In the genomic region with DNA sequence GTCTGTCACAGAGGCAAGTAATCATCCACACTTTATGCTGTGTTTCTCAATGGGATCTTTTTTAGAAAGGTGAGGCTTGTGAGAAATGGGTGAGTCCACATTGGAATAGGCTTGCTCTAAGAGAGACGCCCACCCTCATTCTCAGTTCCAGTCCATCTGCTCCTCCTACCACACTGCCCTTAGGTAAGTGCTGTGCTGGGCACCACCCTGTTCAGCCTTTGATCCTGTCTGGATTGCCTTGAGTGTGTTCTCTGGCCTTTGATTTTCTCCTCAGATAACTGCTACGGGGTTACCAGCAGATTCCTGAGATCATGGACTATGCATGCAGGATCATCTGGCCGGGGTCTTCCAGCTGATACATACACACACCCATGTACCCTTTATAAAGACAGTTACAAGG, we compare ENCODE assay signal across 27 cellular contexts.
"Had no signal": no experiment of that assay in that cellular context is flagged by ENCODE, and none has a peak within 500 bp of the region (broad histone marks: within the 10 kb centered on the region; RNA-seq: fewer than 3 reads in every experiment).

No MANE protein-coding gene starts in this region.

- H3K36me3 ChIP-seq: ascending aorta, breast epithelium, cardiac muscle cell, colonic mucosa had no signal

- H3K27me3 ChIP-seq: ascending aorta, breast epithelium, cardiac muscle cell, colonic mucosa had no signal

- DNase-seq: activated CD4-positive, alpha-beta memory T cell treated with anti-CD3 and anti-CD28 coated beads, Interleukin-2, amount 10 ng/mL, durations not matched to agents 7 days and 5 days; activated CD4-positive, alpha-beta T cell treated with anti-CD3 and anti-CD28 coated beads for 1 hour; activated CD4-positive, alpha-beta T cell treated with anti-CD3 and anti-CD28 coated beads for 4 hours; activated CD4-positive, alpha-beta T cell treated with anti-CD3 and anti-CD28 coated beads, Interleukin-2, amount 10 ng/mL, durations not matched to agents 7 days and 5 days; activated CD4-positive, alpha-beta T cell treated with anti-CD3 and anti-CD28 coated beads, Interleukin-2, amount 50 U/mL, for 4 hours; activated CD8-positive, alpha-beta memory T cell treated with anti-CD3 and anti-CD28 coated beads, Interleukin-2, amount 50 U/mL, for 48 hours; activated gamma-delta T cell; activated naive CD4-positive, alpha-beta T cell; activated naive CD4-positive, alpha-beta T cell treated with anti-CD3 and anti-CD28 coated beads, Interleukin-2, amount 10 ng/mL, durations not matched to agents 7 days and 5 days; activated naive CD8-positive, alpha-beta T cell treated with anti-CD3 and anti-CD28 coated beads, Interleukin-2, amount 10 ng/mL, durations not matched to agents 7 days and 5 days; activated T-cell treated with anti-CD3 and anti-CD28 coated beads for 4 hours; activated T-cell treated with anti-CD3 and anti-CD28 coated beads, Interleukin-2, amount 50 U/mL, for 24 hours; activated T-cell treated with anti-CD3 and anti-CD28 coated beads, Interleukin-2, amount 50 U/mL, for 72 hours; central memory CD4-positive, alpha-beta T cell; cerebellar nuclear complex; colonic mucosa; effector memory CD4-positive, alpha-beta T cell; endodermal cell; foreskin fibroblast; T-helper 2 cell had no signal

- H3K27me3 Mint-ChIP-seq: activated CD4-positive, alpha-beta memory T cell treated with anti-CD3 and anti-CD28 coated beads, Interleukin-2, amount 10 ng/mL, durations not matched to agents 7 days and 5 days; activated CD4-positive, alpha-beta T cell treated with anti-CD3 and anti-CD28 coated beads, Interleukin-2, amount 10 ng/mL, durations not matched to agents 7 days and 5 days; activated naive CD4-positive, alpha-beta T cell treated with anti-CD3 and anti-CD28 coated beads, Interleukin-2, amount 10 ng/mL, durations not matched to agents 7 days and 5 days; activated naive CD8-positive, alpha-beta T cell treated with anti-CD3 and anti-CD28 coated beads, Interleukin-2, amount 10 ng/mL, durations not matched to agents 7 days and 5 days; activated T-cell treated with anti-CD3 and anti-CD28 coated beads, Interleukin-2, amount 50 U/mL, for 24 hours had no signal

- H3K4me3 Mint-ChIP-seq: activated CD4-positive, alpha-beta memory T cell treated with anti-CD3 and anti-CD28 coated beads, Interleukin-2, amount 10 ng/mL, durations not matched to agents 7 days and 5 days; activated CD4-positive, alpha-beta T cell treated with anti-CD3 and anti-CD28 coated beads, Interleukin-2, amount 10 ng/mL, durations not matched to agents 7 days and 5 days; activated naive CD4-positive, alpha-beta T cell treated with anti-CD3 and anti-CD28 coated beads, Interleukin-2, amount 10 ng/mL, durations not matched to agents 7 days and 5 days; activated naive CD8-positive, alpha-beta T cell treated with anti-CD3 and anti-CD28 coated beads, Interleukin-2, amount 10 ng/mL, durations not matched to agents 7 days and 5 days; activated T-cell treated with anti-CD3 and anti-CD28 coated beads, Interleukin-2, amount 50 U/mL, for 24 hours; activated T-cell treated with anti-CD3 and anti-CD28 coated beads, Interleukin-2, amount 50 U/mL, for 72 hours; brain; endodermal cell had no signal

- H3K9me3 Mint-ChIP-seq: activated CD4-positive, alpha-beta memory T cell treated with anti-CD3 and anti-CD28 coated beads, Interleukin-2, amount 10 ng/mL, durations not matched to agents 7 days and 5 days; activated CD4-positive, alpha-beta T cell treated with anti-CD3 and anti-CD28 coated beads, Interleukin-2, amount 10 ng/mL, durations not matched to agents 7 days and 5 days; activated naive CD4-positive, alpha-beta T cell treated with anti-CD3 and anti-CD28 coated beads, Interleukin-2, amount 10 ng/mL, durations not matched to agents 7 days and 5 days; activated naive CD4-positive, alpha-beta T cell treated with anti-CD3 and anti-CD28 coated beads, Interleukin-2, amount 50 U/mL, for 72 hours; activated naive CD8-positive, alpha-beta T cell treated with anti-CD3 and anti-CD28 coated beads, Interleukin-2, amount 10 ng/mL, durations not matched to agents 7 days and 5 days; activated T-cell treated with anti-CD3 and anti-CD28 coated beads, Interleukin-2, amount 50 U/mL, for 24 hours; activated T-cell treated with anti-CD3 and anti-CD28 coated beads, Interleukin-2, amount 50 U/mL, for 72 hours; brain; endodermal cell had no signal

- H3K4me1 ChIP-seq: breast epithelium, colonic mucosa had no signal

- H3K9me3 ChIP-seq: ascending aorta, breast epithelium, colonic mucosa had no signal

- H3K4me1 Mint-ChIP-seq: activated CD4-positive, alpha-beta memory T cell treated with anti-CD3 and anti-CD28 coated beads, Interleukin-2, amount 10 ng/mL, durations not matched to agents 7 days and 5 days; activated CD4-positive, alpha-beta T cell treated with anti-CD3 and anti-CD28 coated beads, Interleukin-2, amount 10 ng/mL, durations not matched to agents 7 days and 5 days; activated naive CD4-positive, alpha-beta T cell treated with anti-CD3 and anti-CD28 coated beads, Interleukin-2, amount 10 ng/mL, durations not matched to agents 7 days and 5 days; endodermal cell had no signal

- H3K27ac ChIP-seq: ascending aorta, breast epithelium, cardiac muscle cell, colonic mucosa had no signal

- FAIRE-seq: frontal cortex had no signal

- ATAC-seq: activated naive CD4-positive, alpha-beta T cell treated with anti-CD3 and anti-CD28 coated beads, Interleukin-2, amount 50 U/mL, for 72 hours; activated T-cell treated with anti-CD3 and anti-CD28 coated beads, Interleukin-2, amount 50 U/mL, for 72 hours; esophagus mucosa had no signal

- H3K4me3 ChIP-seq: ascending aorta, breast epithelium, cardiac muscle cell, colonic mucosa had no signal

- H3K27ac Mint-ChIP-seq: activated CD4-positive, alpha-beta memory T cell treated with anti-CD3 and anti-CD28 coated beads, Interleukin-2, amount 10 ng/mL, durations not matched to agents 7 days and 5 days; activated CD4-positive, alpha-beta T cell treated with anti-CD3 and anti-CD28 coated beads, Interleukin-2, amount 10 ng/mL, durations not matched to agents 7 days and 5 days; activated naive CD4-positive, alpha-beta T cell treated with anti-CD3 and anti-CD28 coated beads, Interleukin-2, amount 10 ng/mL, durations not matched to agents 7 days and 5 days; activated naive CD4-positive, alpha-beta T cell treated with anti-CD3 and anti-CD28 coated beads, Interleukin-2, amount 50 U/mL, for 72 hours; activated naive CD8-positive, alpha-beta T cell treated with anti-CD3 and anti-CD28 coated beads, Interleukin-2, amount 10 ng/mL, durations not matched to agents 7 days and 5 days; activated T-cell treated with anti-CD3 and anti-CD28 coated beads, Interleukin-2, amount 50 U/mL, for 24 hours; activated T-cell treated with anti-CD3 and anti-CD28 coated beads, Interleukin-2, amount 50 U/mL, for 72 hours; brain; endodermal cell had no signal
